In genomic region chr10:100696477-100696901, GRCh38 we compare ENCODE assay signal across 23 cellular contexts. TPM values are rescaled to one million over a fixed set of nuclear protein-coding genes. Genes with fewer than 3 reads are reported as not detected.
DNase-seq lines count a peak whose midpoint lies in the region; ATAC-seq and TF ChIP-seq lines count a peak whose summit lies in the region.
"Had no signal": no experiment of that assay in that cellular context is flagged by ENCODE, and none has a peak within 500 bp of the region (broad histone marks: within the 10 kb centered on the region; RNA-seq: fewer than 3 reads in every experiment).

No MANE protein-coding gene starts in this region.

- DNase-seq in cardiac septum (ENCODE audit: low spot score) (peak; percentile 22), heart left ventricle (no peak), M059J (ENCODE audit: low read depth) (peak; percentile 44), glomerular visceral epithelial cell (ENCODE audit: extremely low spot score) (peak; percentile 75), retina (no peak)
- DNase-seq: activated CD4-positive, CD25-positive, alpha-beta regulatory T cell; activated gamma-delta T cell treated with Interleukin-2 at 50 U/mL for 16 hours; CD8-positive, alpha-beta memory T cell; kidney; NCI-H510A treated with DMSO at 0.1 percent for 48 hours; RPMI8226; T-helper 9 cell; tibial artery had no signal

- intact Hi-C loops in cardiac septum (cut with DNase I) (no loop called here), heart left ventricle (cut with DNase I) (no loop called here)

- 57 to 68% (median 64%) methylated on average over 2 of the region's 2 CpGs for WGBS in heart left ventricle, 4 donors

- no peak overlapping the region for H3K27ac ChIP-seq in heart left ventricle
- H3K27ac ChIP-seq: ascending aorta, pancreas, SK-N-MC, tibial artery had no signal

- H3K4me1 ChIP-seq in heart left ventricle = no peaks in the 10 kb centered on the region
- H3K4me1 ChIP-seq: ascending aorta, pancreas, tibial artery had no signal

- no peaks in the 10 kb centered on the region for H3K36me3 ChIP-seq in heart left ventricle
- H3K36me3 ChIP-seq: ascending aorta, pancreas, tibial artery had no signal

- no peak for ATAC-seq in heart left ventricle
- no peak for ATAC-seq in HG02678 (IDR thresholded peaks at IDR 0.05; ENCODE audit: unreplicated experiment)
- no peak for ATAC-seq in HG03571 (IDR thresholded peaks at IDR 0.05; ENCODE audit: unreplicated experiment)
- ATAC-seq: esophagus mucosa, sciatic nerve had no signal

- H3K27me3 ChIP-seq in heart left ventricle = peaks cover 0 to 65% (median 15%) of the 10 kb centered on the region in 9 donors
- H3K27me3 ChIP-seq: ascending aorta, pancreas had no signal

- no peak for TF ChIP-seq CTCF in heart left ventricle (IDR thresholded peaks at IDR 0.05)

- no peak overlapping the region for H3K4me3 ChIP-seq in heart left ventricle
- H3K4me3 ChIP-seq: ascending aorta, pancreas, SK-N-MC, tibial artery had no signal

- no peak for TF ChIP-seq POLR2A in heart left ventricle (IDR thresholded peaks at IDR 0.05)

- no peaks in the 10 kb centered on the region for H3K9me3 ChIP-seq in heart left ventricle
- H3K9me3 ChIP-seq: ascending aorta, pancreas, tibial artery had no signal

RNA-seq across cellular contexts. Expression of gene PAX2, which starts 48.9 kb away (rescaled TPM):
- total RNA-seq in cardiac septum = not detected
- total RNA-seq in heart left ventricle = not detected
- not detected for polyA plus RNA-seq in heart left ventricle
- total RNA-seq in M059J (2014; rRNA removed; shearing (Covaris generic)) = 0.30 TPM in 1 of 2 replicates, not detected in the other
- total RNA-seq: ascending aorta, esophagus mucosa, frontal cortex, LHCN-M2, mammary epithelial cell, sciatic nerve had no signal
- polyA plus RNA-seq: CD8-positive, alpha-beta memory T cell; mammary epithelial cell had no signal

Comparison
In these comparisons a context has a peak if more than half of its experiments do, and no peak if none do; other contexts are left out.
1. DNase-seq: peak in cardiac septum (single experiment), M059J (single experiment) and glomerular visceral epithelial cell (single experiment); none in heart left ventricle (0 of 5) and retina (single experiment).